Comparison of ENCODE assay signal across 1 cellular context in genomic region chr17:76136276-76137025, GRCh38.
TF ChIP-seq lines count a peak whose summit lies in the region.

No MANE protein-coding gene starts in this region.

TF ChIP-seq in IMR-90, 13 proteins besides CTCF, POLR2A, EP300 and RAD21:
- TF ChIP-seq MAZ (IDR thresholded peaks at IDR 0.05; ENCODE audit: borderline replicate concordance, low read depth, low read length) (no peak), MXI1 (IDR thresholded peaks at IDR 0.05; ENCODE audit: borderline replicate concordance, low read depth, low read length) (no peak), CEBPB (IDR thresholded peaks at IDR 0.05; ENCODE audit: low read depth, low read length) (no peak), RFX5 (IDR thresholded peaks at IDR 0.05; ENCODE audit: low read depth, low read length) (no peak), NFE2L2 (IDR thresholded peaks at IDR 0.05; ENCODE audit: low read depth, low read length) (no peak), RCOR1 (IDR thresholded peaks at IDR 0.05; ENCODE audit: insufficient replicate concordance, low read length) (no peak), USF2 (IDR thresholded peaks at IDR 0.05; ENCODE audit: low read depth, low read length) (no peak), BHLHE40 (IDR thresholded peaks at IDR 0.05; ENCODE audit: low read depth, low read length) (no peak), FOS (IDR thresholded peaks at IDR 0.05; ENCODE audit: low read depth, low read length) (no peak), SMC3 (IDR thresholded peaks at IDR 0.05; ENCODE audit: low read depth, low read length) (no peak), CHD1 (IDR thresholded peaks at IDR 0.05; ENCODE audit: low read depth, low read length) (no peak), MAFK (IDR thresholded peaks at IDR 0.05; ENCODE audit: low read depth, low read length) (no peak), ELK1 (IDR thresholded peaks at IDR 0.05; ENCODE audit: borderline replicate concordance, low read depth, low read length) (no peak)
